Comparison of ENCODE assay signal across 8 cellular contexts in genomic region chr22:17638182-17638431, GRCh38. TPM values are rescaled to one million over a fixed set of nuclear protein-coding genes. Genes with fewer than 3 reads are reported as not detected.
DNase-seq lines count a peak whose midpoint lies in the region; ATAC-seq and TF ChIP-seq lines count a peak whose summit lies in the region.

No MANE protein-coding gene starts in this region.

- no peak for TF ChIP-seq CTCF in left ventricle myocardium inferior (IDR thresholded peaks at IDR 0.05; ENCODE audit: borderline replicate concordance)
- no peak for TF ChIP-seq CTCF in gastrocnemius medialis (IDR thresholded peaks at IDR 0.05 in 4 of 5, conservative IDR thresholded peaks at IDR 0.05 in 1 of 5)

- H3K4me3 Mint-ChIP-seq in activated CD4-positive, alpha-beta memory T cell treated with anti-CD3 and anti-CD28 coated beads, Interleukin-2, amount 10 ng/mL, durations not matched to agents 7 days and 5 days: peak overlapping the region; percentile 92

- POLR2A ChIA-PET in activated CD4-positive, alpha-beta memory T cell treated with anti-CD3 and anti-CD28 coated beads, Interleukin-2, amount 10 ng/mL, durations not matched to agents 7 days and 5 days (lab: Charles Lee): interaction anchor here (1.2 to 1.8 kb wide), 6 partner anchors 9 to 550 kb away, joined by 4 to 37 read pairs (median 9); partner anchors contain the start of genes ADA2, ATP6V1E1, BID and USP18

- H3K27me3 ChIP-seq in left ventricle myocardium inferior (ENCODE audit: low read depth) (no peaks in the 10 kb centered on the region), gastrocnemius medialis (no peaks in the 10 kb centered on the region)

- intact Hi-C loops in left ventricle myocardium inferior (cut with micrococcal nuclease): loop anchor here (10.0 kb wide), 1 partner anchor 63 kb away; no protein-coding TSS in a partner anchor
- intact Hi-C loops in gastrocnemius medialis (cut with DNase I; ENCODE audit: low total_unique reads): loop anchor here (2.0 to 10.0 kb wide), 6 partner anchors 35 to 563 kb away; partner anchors contain the start of gene SLC25A18

- H3K27ac Mint-ChIP-seq in activated CD4-positive, alpha-beta memory T cell treated with anti-CD3 and anti-CD28 coated beads, Interleukin-2, amount 10 ng/mL, durations not matched to agents 7 days and 5 days: peak overlapping the region; percentile 95

- ATAC-seq in GM18909 (IDR thresholded peaks at IDR 0.05; ENCODE audit: poor library complexity, unreplicated experiment) (peak; percentile 9), HG03378 (IDR thresholded peaks at IDR 0.05; ENCODE audit: unreplicated experiment) (peak; percentile 29), gastrocnemius medialis (peak; percentile 37 to 47)

- no peaks in the 10 kb centered on the region for H3K27me3 Mint-ChIP-seq in activated CD4-positive, alpha-beta memory T cell treated with anti-CD3 and anti-CD28 coated beads, Interleukin-2, amount 10 ng/mL, durations not matched to agents 7 days and 5 days

- H3K36me3 ChIP-seq in left ventricle myocardium inferior (no peaks in the 10 kb centered on the region), gastrocnemius medialis (no peaks in the 10 kb centered on the region)

- no peak for TF ChIP-seq POLR2A in gastrocnemius medialis (IDR thresholded peaks at IDR 0.05)

- H3K4me1 ChIP-seq in left ventricle myocardium inferior (peaks cover 33% of the 10 kb centered on the region), gastrocnemius medialis (peaks cover 19 to 20% of the 10 kb centered on the region in 2 donors)

- H3K4me3 ChIP-seq in left ventricle myocardium inferior (peak overlapping the region; percentile 93), gastrocnemius medialis (peak overlapping the region; percentile 66 to 95 (median 83))

- peak; percentile 70 for DNase-seq in COLO668 (lab: John Stamatoyannopoulos, UW; ENCODE audit: unreplicated experiment)
- no peak for DNase-seq in activated CD4-positive, alpha-beta memory T cell treated with anti-CD3 and anti-CD28 coated beads, Interleukin-2, amount 10 ng/mL, durations not matched to agents 7 days and 5 days
- DNase-seq in left ventricle myocardium inferior: no peak
- no peak for DNase-seq in gastrocnemius medialis
- DNase-seq in HK-2 (ENCODE audit: unreplicated experiment): no peak
- no peak for DNase-seq in stimulated activated CD4-positive, alpha-beta T cell treated with anti-CD3 and anti-CD28 coated beads, Interleukin-2, amount 100 ng/mL, for 48 hours

- peaks cover 14% of the 10 kb centered on the region for H3K36me3 Mint-ChIP-seq in activated CD4-positive, alpha-beta memory T cell treated with anti-CD3 and anti-CD28 coated beads, Interleukin-2, amount 10 ng/mL, durations not matched to agents 7 days and 5 days (ENCODE audit: low read depth)

- CTCF ChIA-PET in activated CD4-positive, alpha-beta memory T cell treated with anti-CD3 and anti-CD28 coated beads, Interleukin-2, amount 10 ng/mL, durations not matched to agents 7 days and 5 days (lab: Charles Lee): interaction anchor here (1.0 kb wide), 1 partner anchor 147 kb away, joined by 6 read pairs; no protein-coding TSS in a partner anchor

- in situ Hi-C loops in gastrocnemius medialis (cut with MboI; ENCODE audit: low sequenced_read_pairs in 4 of 4): loop anchor here in 2 of 4 donors (10.0 to 25.0 kb wide), 2 partner anchors 63 to 476 kb away; partner anchors contain the start of gene HDHD5 (in 1 of the 2)

- no peaks in the 10 kb centered on the region for H3K9me3 ChIP-seq in left ventricle myocardium inferior (replicated peaks)
- no peaks in the 10 kb centered on the region for H3K9me3 ChIP-seq in gastrocnemius medialis

- no peaks in the 10 kb centered on the region for H3K9me3 Mint-ChIP-seq in activated CD4-positive, alpha-beta memory T cell treated with anti-CD3 and anti-CD28 coated beads, Interleukin-2, amount 10 ng/mL, durations not matched to agents 7 days and 5 days

- H3K4me1 Mint-ChIP-seq in activated CD4-positive, alpha-beta memory T cell treated with anti-CD3 and anti-CD28 coated beads, Interleukin-2, amount 10 ng/mL, durations not matched to agents 7 days and 5 days: peaks cover 39% of the 10 kb centered on the region

- H3K27ac ChIP-seq in left ventricle myocardium inferior (replicated peaks): peak overlapping the region; percentile 99
- H3K27ac ChIP-seq in gastrocnemius medialis: peak overlapping the region; percentile 92 to 100 (median 98)

RNA-seq across cellular contexts. Expression of gene BCL2L13, which starts 0.5 kb away (rescaled TPM):
- 10 to 100 TPM; 29.4 to 30.4 TPM for total RNA-seq in activated CD4-positive, alpha-beta memory T cell treated with anti-CD3 and anti-CD28 coated beads, Interleukin-2, amount 10 ng/mL, durations not matched to agents 7 days and 5 days
- 111 TPM for total RNA-seq in left ventricle myocardium inferior
- 100 to 1,000 TPM; 162 to 310 (median 231) TPM for total RNA-seq in gastrocnemius medialis

RNA-seq across cellular contexts. Expression of gene ATP6V1E1, which starts 9.6 kb away (rescaled TPM):
- 100 to 1,000 TPM; 103 TPM for total RNA-seq in activated CD4-positive, alpha-beta memory T cell treated with anti-CD3 and anti-CD28 coated beads, Interleukin-2, amount 10 ng/mL, durations not matched to agents 7 days and 5 days
- total RNA-seq in left ventricle myocardium inferior (213 TPM), gastrocnemius medialis (100 to 1,000 TPM; 243 to 279 (median 250) TPM)
